In the genomic region with DNA sequence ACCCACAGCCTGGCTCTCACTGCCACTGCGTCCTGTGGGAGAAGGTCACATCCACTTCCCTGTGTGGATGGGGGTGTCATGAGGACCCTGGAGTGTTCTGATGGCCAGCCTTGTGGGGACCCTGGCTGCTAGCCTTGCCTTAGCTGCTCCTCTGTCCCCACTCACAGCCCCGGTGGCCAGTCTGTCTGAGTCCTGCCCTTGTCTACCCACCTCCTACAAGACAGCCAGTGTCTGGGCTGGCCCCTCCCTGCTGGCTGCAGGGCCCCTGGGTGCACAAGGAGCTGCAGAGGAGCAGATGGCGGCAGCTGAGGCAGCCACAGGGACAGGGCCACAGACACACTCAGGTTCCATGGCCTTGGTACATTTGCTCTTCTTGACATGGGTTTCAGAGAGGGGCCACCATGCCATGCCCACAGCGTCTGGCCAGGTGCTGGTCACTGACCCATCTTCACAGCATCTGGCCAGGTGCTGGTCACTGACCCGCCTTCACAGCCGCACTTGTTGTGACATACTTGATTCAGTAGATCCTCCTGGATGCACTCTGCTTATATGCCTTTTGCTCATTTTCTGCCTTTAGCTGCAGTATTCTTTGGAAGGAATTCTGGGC, we compare ENCODE assay signal across 21 cellular contexts.
"Had no signal": no experiment of that assay in that cellular context is flagged by ENCODE, and none has a peak within 500 bp of the region (broad histone marks: within the 10 kb centered on the region; RNA-seq: fewer than 3 reads in every experiment).

No MANE protein-coding gene starts in this region.

- H3K4me3 ChIP-seq: ascending aorta, body of pancreas, PC-9 had no signal

- H3K27me3 Mint-ChIP-seq: activated CD8-positive, alpha-beta T cell treated with anti-CD3 and anti-CD28 coated beads for 36 hours; activated naive CD4-positive, alpha-beta T cell treated with anti-CD3 and anti-CD28 coated beads, Interleukin-2, amount 50 U/mL, for 24 hours; activated naive CD8-positive, alpha-beta T cell treated with anti-CD3 and anti-CD28 coated beads, Interleukin-2, amount 50 U/mL, for 24 hours had no signal

- H3K36me3 ChIP-seq: ascending aorta had no signal

- H3K4me1 ChIP-seq: ascending aorta, body of pancreas had no signal

- H3K9me3 Mint-ChIP-seq: activated B cell treated with CpG ODN at 0.5 μM for 24 hours; activated CD8-positive, alpha-beta T cell treated with anti-CD3 and anti-CD28 coated beads for 36 hours; activated naive CD4-positive, alpha-beta T cell treated with anti-CD3 and anti-CD28 coated beads, Interleukin-2, amount 50 U/mL, for 24 hours; activated naive CD8-positive, alpha-beta T cell treated with anti-CD3 and anti-CD28 coated beads, Interleukin-2, amount 50 U/mL, for 24 hours; activated T-cell treated with anti-CD3 and anti-CD28 coated beads, Interleukin-2, amount 50 U/mL, for 72 hours had no signal

- H3K27ac ChIP-seq: ascending aorta, body of pancreas, PC-9 had no signal

- H3K27me3 ChIP-seq: ascending aorta, body of pancreas had no signal

- H3K4me2 ChIP-seq: PC-9 had no signal

- DNase-seq: activated B cell treated with CpG ODN at 0.5 μM for 24 hours; activated CD8-positive, alpha-beta memory T cell treated with anti-CD3 and anti-CD28 coated beads, Interleukin-2, amount 50 U/mL, for 4 hours; activated CD8-positive, alpha-beta T cell treated with anti-CD3 and anti-CD28 coated beads for 36 hours; activated naive CD8-positive, alpha-beta T cell treated with anti-CD3 and anti-CD28 coated beads, Interleukin-2, amount 50 U/mL, for 24 hours; activated T-cell treated with anti-CD3 and anti-CD28 coated beads, Interleukin-2, amount 50 U/mL, for 72 hours; amniotic stem cell; body of pancreas; central memory CD4-positive, alpha-beta T cell; KG1; NCI-H1048; NCI-H146; NCI-H187 treated with DMSO at 0.1 percent for 48 hours; NCI-H345; NCI-H510A; NCI-H526 treated with DMSO at 0.1 percent for 48 hours; PC-9; SHP77 treated with DMSO at 0.1 percent for 48 hours; T-helper 17 cell; T-helper 9 cell had no signal

- H3K9me3 ChIP-seq: ascending aorta, body of pancreas had no signal

- H3K27ac Mint-ChIP-seq: activated B cell treated with CpG ODN at 0.5 μM for 24 hours; activated CD8-positive, alpha-beta T cell treated with anti-CD3 and anti-CD28 coated beads for 36 hours; activated naive CD4-positive, alpha-beta T cell treated with anti-CD3 and anti-CD28 coated beads, Interleukin-2, amount 50 U/mL, for 24 hours; activated naive CD8-positive, alpha-beta T cell treated with anti-CD3 and anti-CD28 coated beads, Interleukin-2, amount 50 U/mL, for 24 hours; activated T-cell treated with anti-CD3 and anti-CD28 coated beads, Interleukin-2, amount 50 U/mL, for 72 hours; T-helper 17 cell had no signal

- H3K36me3 Mint-ChIP-seq: activated naive CD4-positive, alpha-beta T cell treated with anti-CD3 and anti-CD28 coated beads, Interleukin-2, amount 50 U/mL, for 24 hours had no signal

- H3K4me3 Mint-ChIP-seq: activated B cell treated with CpG ODN at 0.5 μM for 24 hours; activated CD8-positive, alpha-beta T cell treated with anti-CD3 and anti-CD28 coated beads for 36 hours; activated naive CD4-positive, alpha-beta T cell treated with anti-CD3 and anti-CD28 coated beads, Interleukin-2, amount 50 U/mL, for 24 hours; activated naive CD8-positive, alpha-beta T cell treated with anti-CD3 and anti-CD28 coated beads, Interleukin-2, amount 50 U/mL, for 24 hours; activated T-cell treated with anti-CD3 and anti-CD28 coated beads, Interleukin-2, amount 50 U/mL, for 72 hours; T-helper 17 cell had no signal

- H3K4me1 Mint-ChIP-seq: activated B cell treated with CpG ODN at 0.5 μM for 24 hours; activated naive CD4-positive, alpha-beta T cell treated with anti-CD3 and anti-CD28 coated beads, Interleukin-2, amount 50 U/mL, for 24 hours; activated naive CD8-positive, alpha-beta T cell treated with anti-CD3 and anti-CD28 coated beads, Interleukin-2, amount 50 U/mL, for 24 hours; T-helper 17 cell had no signal

- H2AFZ ChIP-seq: PC-9 had no signal
